ENCODE assay signal across 10 cellular contexts in genomic region chr16:27428035-27428785, GRCh38. TPM values are rescaled to one million over a fixed set of nuclear protein-coding genes. Genes with fewer than 3 reads are reported as not detected.
DNase-seq lines count a peak whose midpoint lies in the region; ATAC-seq and TF ChIP-seq lines count a peak whose summit lies in the region.
"Had no signal": no experiment of that assay in that cellular context is flagged by ENCODE, and none has a peak within 500 bp of the region (broad histone marks: within the 10 kb centered on the region; RNA-seq: fewer than 3 reads in every experiment).

No MANE protein-coding gene starts in this region.

- H3K4me1 ChIP-seq in suprapubic skin: no peaks in the 10 kb centered on the region
- H3K4me1 ChIP-seq in lower lobe of right lung: no peaks in the 10 kb centered on the region

- no peak for TF ChIP-seq POLR2A in suprapubic skin (IDR thresholded peaks at IDR 0.05)

- no peak overlapping the region for H3K27ac Mint-ChIP-seq in endothelial cell (ENCODE audit: unreplicated experiment)

- no peaks in the 10 kb centered on the region for H3K4me1 Mint-ChIP-seq in endothelial cell (ENCODE audit: unreplicated experiment)

- H3K9me3 Mint-ChIP-seq in endothelial cell (ENCODE audit: unreplicated experiment): no peaks in the 10 kb centered on the region

- no peak overlapping the region for H3K4me3 Mint-ChIP-seq in endothelial cell (ENCODE audit: unreplicated experiment)

- peaks cover under 1% of the 10 kb centered on the region for H3K9me3 ChIP-seq in suprapubic skin
- no peaks in the 10 kb centered on the region for H3K9me3 ChIP-seq in lower lobe of right lung

- H3K36me3 ChIP-seq in suprapubic skin (no peaks in the 10 kb centered on the region), lower lobe of right lung (no peaks in the 10 kb centered on the region)

- H3K36me3 Mint-ChIP-seq in endothelial cell (ENCODE audit: low read depth, unreplicated experiment): no peaks in the 10 kb centered on the region

- no peak for TF ChIP-seq EP300 in suprapubic skin (IDR thresholded peaks at IDR 0.05)

- no peaks in the 10 kb centered on the region for H3K27me3 Mint-ChIP-seq in endothelial cell (ENCODE audit: unreplicated experiment)

- no peak for ATAC-seq in lower lobe of right lung
- no peak for ATAC-seq in GM21737 (IDR thresholded peaks at IDR 0.05; ENCODE audit: unreplicated experiment)
- ATAC-seq: right cardiac atrium had no signal

- intact Hi-C loops in lower lobe of right lung (cut with DNase I): no loop called here

- H3K4me3 ChIP-seq in suprapubic skin: no peak overlapping the region
- H3K4me3 ChIP-seq in lower lobe of right lung: no peak overlapping the region

- no peak overlapping the region for H3K27ac ChIP-seq in suprapubic skin
- no peak overlapping the region for H3K27ac ChIP-seq in lower lobe of right lung

- DNase-seq in activated T-cell treated with anti-CD3 and anti-CD28 coated beads, Interleukin-2, amount 50 U/mL, for 1 hour: peak; percentile 24
- DNase-seq in activated T-cell treated with anti-CD3 and anti-CD28 coated beads for 4 hours: no peak
- DNase-seq in RKO (ENCODE audit: low spot score): peak; percentile 13
- DNase-seq in endothelial cell (ENCODE audit: low spot score): peak; percentile 1
- peak; percentile 8 to 58 for DNase-seq in suprapubic skin (ENCODE audit: low spot score in 2 of 2)
- no peak for DNase-seq in lower lobe of right lung
- DNase-seq in hippocampal formation (lab: John Stamatoyannopoulos, UW): no peak
- DNase-seq: C1 segment of cervical spinal cord, right cardiac atrium had no signal

- TF ChIP-seq CTCF in endothelial cell (IDR thresholded peaks at IDR 0.05; ENCODE audit: unreplicated experiment) (no peak), suprapubic skin (IDR thresholded peaks at IDR 0.05) (no peak), lower lobe of right lung (IDR thresholded peaks at IDR 0.05) (no peak)

- H3K27me3 ChIP-seq in suprapubic skin (peaks cover 16% of the 10 kb centered on the region), lower lobe of right lung (ENCODE audit: low read depth) (peaks cover 5% of the 10 kb centered on the region)

- 86% methylated on average over 4 of the region's 4 CpGs for WGBS in suprapubic skin

RNA-seq across cellular contexts. Expression of gene IL21R, which starts 26.2 kb away (rescaled TPM):
- not detected for total RNA-seq in endothelial cell (ENCODE audit: unreplicated experiment)
- total RNA-seq in suprapubic skin: 1 to 10 TPM in 1 of 4 donors, under 1 TPM in 3; 0.08 to 1.2 (median 0.23) TPM
- 6.0 TPM for total RNA-seq in lower lobe of right lung

Comparison
In these comparisons a context has a peak if more than half of its experiments do, and no peak if none do; other contexts are left out.
1. DNase-seq: peak in activated T-cell treated with anti-CD3 and anti-CD28 coated beads, Interleukin-2, amount 50 U/mL, for 1 hour (single experiment), RKO (single experiment), endothelial cell (single experiment) and suprapubic skin (2 of 2); none in activated T-cell treated with anti-CD3 and anti-CD28 coated beads for 4 hours (single experiment), lower lobe of right lung (single experiment) and hippocampal formation (0 of 2).